Comparison of ENCODE assay signal across 8 cellular contexts in the genomic region with DNA sequence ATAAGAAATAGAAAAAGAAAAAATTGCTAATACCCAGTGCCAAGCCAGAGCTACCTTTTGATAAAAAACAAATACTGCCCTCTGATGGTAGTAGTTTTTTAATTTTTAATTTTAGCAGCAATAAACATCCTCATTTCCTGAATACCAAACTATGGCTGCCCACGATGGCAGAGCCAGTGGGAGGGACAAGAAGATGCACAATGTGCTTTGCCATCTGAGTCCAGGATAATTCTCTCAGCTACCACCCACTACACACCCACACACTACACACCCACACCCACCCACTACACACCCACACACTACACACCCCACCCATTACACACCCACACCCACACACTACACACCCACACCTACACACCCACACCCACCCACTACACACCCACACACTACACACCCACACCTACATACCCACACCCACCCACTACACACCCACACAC. TPM values are rescaled to one million over a fixed set of nuclear protein-coding genes. Genes with fewer than 3 reads are reported as not detected.
A peak's percentile ranks its signal among the peaks of the same experiment; 100 is the strongest.
DNase-seq lines count a peak whose midpoint lies in the region; ATAC-seq and TF ChIP-seq lines count a peak whose summit lies in the region.

No MANE protein-coding gene starts in this region.

- no peaks in the 10 kb centered on the region for H3K79me2 ChIP-seq in hepatocyte

- WGBS in hepatocyte (ENCODE audit: low lambda C conversion rate, missing lambda C conversion rate), result 79% methylated on average over 1 of the region's 1 CpG

- no peaks in the 10 kb centered on the region for H3K36me3 Mint-ChIP-seq in activated B cell treated with CpG ODN at 0.5 μM for 24 hours (ENCODE audit: low read depth)

- no peak for TF ChIP-seq CTCF in activated B cell treated with CpG ODN at 0.5 μM for 24 hours (IDR thresholded peaks at IDR 0.05)
- TF ChIP-seq CTCF in hepatocyte (IDR thresholded peaks at IDR 0.05; ENCODE audit: poor library complexity), result peak; percentile 13
- TF ChIP-seq CTCF in left lung (IDR thresholded peaks at IDR 0.05), result no peak

- ATAC-seq in activated B cell treated with CpG ODN at 0.5 μM for 24 hours (ENCODE audit: low read depth) (peak; percentile 35), GM19035 (IDR thresholded peaks at IDR 0.05; ENCODE audit: unreplicated experiment) (no peak), HG03432 (IDR thresholded peaks at IDR 0.05; ENCODE audit: unreplicated experiment) (no peak), left lung (no peak)

- H3K27me3 Mint-ChIP-seq in activated B cell treated with CpG ODN at 0.5 μM for 24 hours, result no peaks in the 10 kb centered on the region

- intact Hi-C loops in activated B cell treated with CpG ODN at 0.5 μM for 24 hours (cut with micrococcal nuclease), result loop anchor here (2.0 kb wide), 1 partner anchor 85 kb away; no protein-coding TSS in a partner anchor
- intact Hi-C loops in left lung (cut with DNase I), result no loop called here

- H3K9me3 ChIP-seq in hepatocyte (ENCODE audit: low read depth), result no peaks in the 10 kb centered on the region
- no peaks in the 10 kb centered on the region for H3K9me3 ChIP-seq in left lung
- no peaks in the 10 kb centered on the region for H3K9me3 ChIP-seq in HAP-1

- H3K4me3 ChIP-seq in hepatocyte (no peak overlapping the region), left lung (no peak overlapping the region), HAP-1 (no peak overlapping the region)

- no peak overlapping the region for H3K27ac Mint-ChIP-seq in activated B cell treated with CpG ODN at 0.5 μM for 24 hours

- in situ Hi-C loops in HAP-1 (cut with MboI; ENCODE audit: low sequenced_read_pairs), result no loop called here

- no peak for TF ChIP-seq RAD21 in Ishikawa (IDR thresholded peaks at IDR 0.05; ENCODE audit: low read depth)

- no peak overlapping the region for H3K27ac ChIP-seq in hepatocyte
- no peak overlapping the region for H3K27ac ChIP-seq in left lung

- H2AFZ ChIP-seq in hepatocyte, result no peak overlapping the region

- no peak overlapping the region for H3K4me3 Mint-ChIP-seq in activated B cell treated with CpG ODN at 0.5 μM for 24 hours

- H3K9me2 ChIP-seq in hepatocyte (replicated peaks; ENCODE audit: insufficient read depth), result no peaks in the 10 kb centered on the region

- H3K4me1 Mint-ChIP-seq in activated B cell treated with CpG ODN at 0.5 μM for 24 hours, result peaks cover 17% of the 10 kb centered on the region

- TF ChIP-seq EP300 in Ishikawa (IDR thresholded peaks at IDR 0.05; ENCODE audit: borderline replicate concordance), result no peak

- H3K27me3 ChIP-seq in hepatocyte (no peaks in the 10 kb centered on the region), left lung (no peaks in the 10 kb centered on the region), HAP-1 (ENCODE audit: low read depth) (no peaks in the 10 kb centered on the region)

- H3K4me2 ChIP-seq in hepatocyte, result no peak overlapping the region

- DNase-seq in COLO829 (ENCODE audit: low spot score), result peak; percentile 63
- DNase-seq in activated B cell treated with CpG ODN at 0.5 μM for 24 hours, result no peak
- DNase-seq in hepatocyte (ENCODE audit: low spot score), result no peak
- DNase-seq in left lung, result no peak
- no peak for DNase-seq in HAP-1 (ENCODE audit: low spot score in 2 of 2)

- POLR2A ChIA-PET in activated B cell treated with CpG ODN at 0.5 μM for 24 hours (lab: Charles Lee), result interaction anchor here (0.7 to 1.6 kb wide), 3 partner anchors 43 to 165 kb away, joined by 3 to 7 read pairs (median 4); no protein-coding TSS in a partner anchor

- H4K20me1 ChIP-seq in hepatocyte (ENCODE audit: insufficient read depth, poor library complexity, severe bottlenecking), result no peaks in the 10 kb centered on the region

- H3K36me3 ChIP-seq in hepatocyte (replicated peaks; ENCODE audit: insufficient read depth, low read depth) (no peaks in the 10 kb centered on the region), left lung (no peaks in the 10 kb centered on the region), HAP-1 (replicated peaks) (no peaks in the 10 kb centered on the region)

- H3K9me3 Mint-ChIP-seq in activated B cell treated with CpG ODN at 0.5 μM for 24 hours, result no peaks in the 10 kb centered on the region

- H3K4me1 ChIP-seq in hepatocyte (ENCODE audit: insufficient read depth) (no peaks in the 10 kb centered on the region), left lung (peaks cover 0 to 30% of the 10 kb centered on the region in 2 donors), HAP-1 (no peaks in the 10 kb centered on the region)

- CTCF ChIA-PET in activated B cell treated with CpG ODN at 0.5 μM for 24 hours (lab: Charles Lee), result interaction anchor here (0.7 to 11.5 kb wide), 2 partner anchors 86 to 109 kb away, joined by 3 to 258 read pairs; no protein-coding TSS in a partner anchor

TF ChIP-seq in Ishikawa, 13 proteins besides CTCF, POLR2A, EP300 and RAD21:
- no peak for TF ChIP-seq TAF1 (IDR thresholded peaks at IDR 0.05; ENCODE audit: low read depth)
- 0 out of 2 replicates have a peak, but pooled peaks have one; percentile 36 for TF ChIP-seq EGR1 (IDR thresholded peaks at IDR 0.05)
TF ChIP-seq in Ishikawa: peak in this region for 1.

RNA-seq across cellular contexts. Expression of a gene that starts 17.8 kb away (rescaled TPM):
- 4.0 and 4.1 TPM in 2 replicates for total RNA-seq in activated B cell treated with CpG ODN at 0.5 μM for 24 hours
- 3.2 and 3.8 TPM in 2 replicates for total RNA-seq in hepatocyte
- polyA plus RNA-seq in hepatocyte, result 4.6 and 6.0 TPM in 2 replicates
- total RNA-seq in left lung, result 1 to 10 TPM; 3.1 TPM

RNA-seq across cellular contexts. Expression of a gene that starts 18.0 kb away (rescaled TPM):
- total RNA-seq in activated B cell treated with CpG ODN at 0.5 μM for 24 hours (18.0 and 21.8 TPM in 2 replicates), hepatocyte (24.9 and 31.6 TPM in 2 replicates), left lung (10 to 100 TPM; 21.7 to 21.9 TPM)
- 33.5 and 36.7 TPM in 2 replicates for polyA plus RNA-seq in hepatocyte

RNA-seq across cellular contexts. Expression of a gene that starts 45.4 kb away (rescaled TPM):
- total RNA-seq in activated B cell treated with CpG ODN at 0.5 μM for 24 hours (73.7 and 87.1 TPM in 2 replicates), hepatocyte (50.9 and 51.5 TPM in 2 replicates), left lung (10 to 100 TPM; 71.6 to 87.1 TPM)
- polyA plus RNA-seq in hepatocyte, result 25.6 and 26.5 TPM in 2 replicates

RNA-seq across cellular contexts. Expression of a gene that starts 54.7 kb away (rescaled TPM):
- 88.5 and 92.4 TPM in 2 replicates for total RNA-seq in activated B cell treated with CpG ODN at 0.5 μM for 24 hours
- 0.33 and 0.36 TPM in 2 replicates for total RNA-seq in hepatocyte
- polyA plus RNA-seq in hepatocyte, result not detected in 2 replicates
- total RNA-seq in left lung, result 10 to 100 TPM; 12.3 to 21.8 TPM
